In genomic region chr11:67804435-67805255, GRCh38 we compare ENCODE assay signal across 8 cellular contexts.
DNase-seq lines count a peak whose midpoint lies in the region; ATAC-seq and TF ChIP-seq lines count a peak whose summit lies in the region.
"Not testable (repeated sequence)": the region's sequence is repeated elsewhere in the genome, so short reads cannot be mapped to it uniquely, and the experiment has no call there.

No MANE protein-coding gene starts in this region.

- H3K36me3 ChIP-seq in GM23248 (ENCODE audit: low read depth); KOPT-K1 (ENCODE audit: insufficient read depth, low read length); SK-N-MC (ENCODE audit: insufficient read depth, low read length); mucosa of descending colon (ENCODE audit: low read depth): not testable (repeated sequence)

- not testable (repeated sequence) for H3K9me3 Mint-ChIP-seq in CD14-positive monocyte

- H3K9ac ChIP-seq in GM23248 (peak overlapping the region; percentile 89), SK-N-MC (ENCODE audit: insufficient read length) (peak overlapping the region; percentile 84)

- not testable (repeated sequence) for ATAC-seq in mucosa of descending colon

- not testable (repeated sequence) for H3K9me2 ChIP-seq in GM23248 (ENCODE audit: insufficient read depth)

- H3K79me2 ChIP-seq in GM23248 (ENCODE audit: insufficient read depth), result not testable (repeated sequence)

- DNase-seq in CD14-positive monocyte (ENCODE audit: low spot score); SK-N-MC (ENCODE audit: low read depth, low spot score); mucosa of descending colon: not testable (repeated sequence)
- DNase-seq in GM23248 (peak; percentile 84), amniotic epithelial cell (ENCODE audit: low read depth) (peak; percentile 67), fibroblast of pulmonary artery (ENCODE audit: low read depth) (peak; percentile 45)
- peak; percentile 13 for DNase-seq in stimulated activated CD4-positive, alpha-beta T cell treated with anti-CD3 and anti-CD28 coated beads, Interleukin-4, amount 100 ng/mL, for 1 hour

- in situ Hi-C loops in GM23248 (cut with MboI), result not testable (repeated sequence)

- peak overlapping the region; percentile 84 for H3K27ac ChIP-seq in GM23248
- peak overlapping the region; percentile 71 for H3K27ac ChIP-seq in KOPT-K1 (ENCODE audit: low read depth, low read length, poor library complexity, severe bottlenecking)
- 0 out of 2 replicates have a peak overlapping the region, but pooled peaks have one; percentile 31 for H3K27ac ChIP-seq in SK-N-MC

- H3K4me2 ChIP-seq in GM23248 (ENCODE audit: unreplicated experiment), result peak overlapping the region; percentile 82

- not testable (repeated sequence) for H4K20me1 ChIP-seq in GM23248 (ENCODE audit: insufficient read depth)

- WGBS in GM23248 (ENCODE audit: low coverage in 1 of 2, low lambda C conversion rate in 2 of 2, missing lambda C conversion rate in 2 of 2), 2 experiments, result 1% methylated on average over 38 of the region's 47 CpGs

- not testable (repeated sequence) for H3F3A ChIP-seq in GM23248 (ENCODE audit: insufficient read depth)

- H3K27me3 ChIP-seq in GM23248 (replicated peaks; ENCODE audit: insufficient read depth), result not testable (repeated sequence)

- intact Hi-C loops in CD14-positive monocyte (cut with micrococcal nuclease), result loop anchor here (2.0 to 5.0 kb wide), 2 partner anchors 172 to 174 kb away; no protein-coding TSS in a partner anchor
- intact Hi-C loops in mucosa of descending colon (cut with DNase I, micrococcal nuclease), result not testable (repeated sequence)

- peak overlapping the region; percentile 90 for H2AFZ ChIP-seq in GM23248

- not testable (repeated sequence) for TF ChIP-seq CTCF in CD14-positive monocyte (IDR thresholded peaks at IDR 0.05); fibroblast of pulmonary artery (IDR thresholded peaks at IDR 0.05; ENCODE audit: low read length, missing control alignments); mucosa of descending colon (IDR thresholded peaks at IDR 0.05)

- H3K27ac Mint-ChIP-seq in CD14-positive monocyte, result peak overlapping the region; percentile 18 to 88 (median 78)

- peaks cover 14% of the 10 kb centered on the region for H3K4me1 Mint-ChIP-seq in CD14-positive monocyte

- peaks cover 17 to 28% (median 22%) of the 10 kb centered on the region in 3 donors for H3K27me3 Mint-ChIP-seq in CD14-positive monocyte (ENCODE audit: low read depth in 3 of 3)

- not testable (repeated sequence) for H3K9me3 ChIP-seq in GM23248 (ENCODE audit: low read depth); KOPT-K1 (ENCODE audit: insufficient read depth, low read length, poor library complexity, severe bottlenecking); SK-N-MC (ENCODE audit: low read depth, low read length); mucosa of descending colon

- not testable (repeated sequence) for H3K36me3 Mint-ChIP-seq in CD14-positive monocyte

- H3K4me1 ChIP-seq in GM23248 (ENCODE audit: insufficient read depth); mucosa of descending colon (ENCODE audit: low read depth): not testable (repeated sequence)

- peak overlapping the region; percentile 77 for H3K4me3 ChIP-seq in GM23248
- H3K4me3 ChIP-seq in SK-N-MC, result peak overlapping the region; percentile 88
- peak overlapping the region; percentile 70 for H3K4me3 ChIP-seq in fibroblast of pulmonary artery (replicated peaks; ENCODE audit: low read depth, low read length)
- peak overlapping the region; percentile 46 for H3K4me3 ChIP-seq in mucosa of descending colon

- H3K4me3 Mint-ChIP-seq in CD14-positive monocyte, result peak overlapping the region; percentile 84 to 91

Comparison
In these comparisons a context has a peak if more than half of its experiments do, and no peak if none do; other contexts are left out.
1. H3K27ac ChIP-seq: peak in every context shown above with its lines; median percentile 84 in GM23248; 71 in KOPT-K1; 31 in SK-N-MC.